ENCODE assay signal across 17 cellular contexts in genomic region chr5:169185626-169186025, GRCh38.
DNase-seq lines count a peak whose midpoint lies in the region; ATAC-seq and TF ChIP-seq lines count a peak whose summit lies in the region.
"Had no signal": no experiment of that assay in that cellular context is flagged by ENCODE, and none has a peak within 500 bp of the region (broad histone marks: within the 10 kb centered on the region; RNA-seq: fewer than 3 reads in every experiment).

No MANE protein-coding gene starts in this region.

- peaks cover 4 to 8% of the 10 kb centered on the region in 2 experiments; a peak in 3 of 4 replicates for H3K4me1 ChIP-seq in SK-N-SH (ENCODE audit: control insufficient read depth in 1 of 2, insufficient read depth in 2 of 2, low read depth in 1 of 2, low read length in 1 of 2)
- no peaks in the 10 kb centered on the region for H3K4me1 ChIP-seq in upper lobe of right lung

- TF ChIP-seq CTCF in SK-N-SH (IDR thresholded peaks at IDR 0.05) (no peak), fibroblast of the aortic adventitia (IDR thresholded peaks at IDR 0.05; ENCODE audit: insufficient read depth, low read length) (no peak), upper lobe of right lung (IDR thresholded peaks at IDR 0.05) (no peak), WERI-Rb-1 (IDR thresholded peaks at IDR 0.05; ENCODE audit: low read depth, low read length) (no peak)

- DNase-seq in SK-N-SH: no peak
- peak; percentile 54 for DNase-seq in NCI-H226
- DNase-seq in fibroblast of the aortic adventitia (ENCODE audit: low read depth): peak; percentile 52
- no peak for DNase-seq in upper lobe of right lung
- no peak for DNase-seq in WERI-Rb-1
- DNase-seq in NCI-H2227 treated with DMSO at 0.1 percent for 48 hours (lab: John Stamatoyannopoulos, UW): no peak
- no peak for DNase-seq in NCI-H2227 (lab: John Stamatoyannopoulos, UW; ENCODE audit: unreplicated experiment)
- DNase-seq: CD4-positive, alpha-beta T cell; DMS153; GOT3; KBM-7; NCI-H1105; NCI-H1694; NCI-H2081 treated with DMSO at 0.1 percent for 48 hours; NCI-H524 treated with DMSO at 0.1 percent for 48 hours had no signal

- no peak for TF ChIP-seq EP300 in SK-N-SH (IDR thresholded peaks at IDR 0.05; ENCODE audit: borderline replicate concordance in 1 of 2, low read depth in 1 of 2, low read length in 1 of 2)

- no peak for TF ChIP-seq RAD21 in SK-N-SH (IDR thresholded peaks at IDR 0.05; ENCODE audit: low read length)

- intact Hi-C loops in upper lobe of right lung (cut with DNase I): no loop called here

- H3K4me3 ChIP-seq in SK-N-SH (ENCODE audit: low read depth in 2 of 2, low read length in 1 of 2): no peak overlapping the region
- no peak overlapping the region for H3K4me3 ChIP-seq in fibroblast of the aortic adventitia (ENCODE audit: low read depth, low read length)
- H3K4me3 ChIP-seq in upper lobe of right lung: no peak overlapping the region
- no peak overlapping the region for H3K4me3 ChIP-seq in WERI-Rb-1 (ENCODE audit: low read depth, low read length)

- H3K36me3 ChIP-seq in SK-N-SH (replicated peaks in 1 of 2; ENCODE audit: control insufficient read depth in 1 of 2, insufficient read depth in 2 of 2, low read length in 1 of 2) (no peaks in the 10 kb centered on the region), upper lobe of right lung (no peaks in the 10 kb centered on the region), WERI-Rb-1 (no peaks in the 10 kb centered on the region)

- H3K4me2 ChIP-seq in SK-N-SH: no peak overlapping the region

- H2AFZ ChIP-seq in SK-N-SH (ENCODE audit: low read depth): no peak overlapping the region

- WGBS in SK-N-SH (ENCODE audit: low lambda C conversion rate): 82% methylated on average over 3 of the region's 3 CpGs

- H3K27me3 ChIP-seq in SK-N-SH (ENCODE audit: insufficient read depth) (no peaks in the 10 kb centered on the region), upper lobe of right lung (no peaks in the 10 kb centered on the region), WERI-Rb-1 (ENCODE audit: insufficient read depth, low read depth, severe bottlenecking) (peaks cover 85% of the 10 kb centered on the region)

- CTCF ChIA-PET in SK-N-SH (lab: Yijun Ruan, JAX): interaction anchor here (2.3 kb wide), 1 partner anchor 8 kb away, joined by 6 read pairs; no protein-coding TSS in a partner anchor

- POLR2A ChIA-PET in SK-N-SH (lab: Yijun Ruan, JAX): no interaction called here

- H3K27ac ChIP-seq in SK-N-SH (ENCODE audit: low read depth in 2 of 2, low read length in 1 of 2) (peak overlapping the region in 1 of 2 experiments; percentile 18; a peak in 1 of 4 replicates), upper lobe of right lung (no peak overlapping the region), WERI-Rb-1 (no peak overlapping the region)
- H3K27ac ChIP-seq: 22Rv1 had no signal

- ATAC-seq in SK-N-SH treated with all-trans-retinoic acid at 6 μM for 48 hours (peak; percentile 38), upper lobe of right lung (peak; percentile 58)

- peaks cover 12% of the 10 kb centered on the region for H3K79me2 ChIP-seq in SK-N-SH (ENCODE audit: insufficient read depth)

- no peak overlapping the region for H3K9ac ChIP-seq in SK-N-SH

- H3K9me3 ChIP-seq in SK-N-SH (no peaks in the 10 kb centered on the region), upper lobe of right lung (no peaks in the 10 kb centered on the region), WERI-Rb-1 (ENCODE audit: severe bottlenecking) (no peaks in the 10 kb centered on the region)

- no peaks in the 10 kb centered on the region for H3K9me2 ChIP-seq in SK-N-SH

- no peaks in the 10 kb centered on the region; the same call in 1 of the 2 replicates for H4K20me1 ChIP-seq in SK-N-SH (ENCODE audit: insufficient read depth)

- H3F3A ChIP-seq in SK-N-SH (replicated peaks; ENCODE audit: insufficient read depth): peaks cover 12% of the 10 kb centered on the region

TF ChIP-seq in SK-N-SH treated with all-trans-retinoic acid at 6 μM for 48 hours, 23 proteins besides CTCF, POLR2A, EP300 and RAD21 (continues in another document):
- TF ChIP-seq TCF4 (CRISPR knock-in tag; IDR thresholded peaks at IDR 0.05; ENCODE audit: borderline replicate concordance): no peak
- TF ChIP-seq ZFP30 (CRISPR knock-in tag; IDR thresholded peaks at IDR 0.05): no peak
- TF ChIP-seq TOX (CRISPR knock-in tag; IDR thresholded peaks at IDR 0.05; ENCODE audit: borderline replicate concordance): no peak
- no peak for TF ChIP-seq ISL1 (CRISPR knock-in tag; IDR thresholded peaks at IDR 0.05)
- no peak for TF ChIP-seq ARNTL (CRISPR knock-in tag; IDR thresholded peaks at IDR 0.05; ENCODE audit: borderline replicate concordance, low read depth)
- no peak for TF ChIP-seq BACH2 (CRISPR knock-in tag; IDR thresholded peaks at IDR 0.05; ENCODE audit: borderline replicate concordance)
- TF ChIP-seq OSR1 (CRISPR knock-in tag; IDR thresholded peaks at IDR 0.05): no peak
- no peak for TF ChIP-seq POU6F1 (CRISPR knock-in tag; IDR thresholded peaks at IDR 0.05; ENCODE audit: borderline replicate concordance, low read depth)
- TF ChIP-seq CSRNP3 (CRISPR knock-in tag; IDR thresholded peaks at IDR 0.05): no peak
- no peak for TF ChIP-seq ZFP3 (CRISPR knock-in tag; IDR thresholded peaks at IDR 0.05)
- no peak for TF ChIP-seq SNAI2 (CRISPR knock-in tag; IDR thresholded peaks at IDR 0.05)
- TF ChIP-seq ZNF70 (CRISPR knock-in tag; IDR thresholded peaks at IDR 0.05): no peak

TF ChIP-seq in SK-N-SH, 30 proteins besides CTCF, POLR2A, EP300 and RAD21 (continues in another document):
- no peak for TF ChIP-seq TAF1 (IDR thresholded peaks at IDR 0.05; ENCODE audit: borderline replicate concordance, low read depth, low read length)
- TF ChIP-seq TCF12 (IDR thresholded peaks at IDR 0.05): no peak
- no peak for TF ChIP-seq POLR2AphosphoS5 (IDR thresholded peaks at IDR 0.05; ENCODE audit: low read depth, low read length)
- no peak for TF ChIP-seq CHD2 (IDR thresholded peaks at IDR 0.05; ENCODE audit: low read length, partially characterized antibody)
- no peak for TF ChIP-seq ELF1 (IDR thresholded peaks at IDR 0.05)
- TF ChIP-seq MXI1 (IDR thresholded peaks at IDR 0.05; ENCODE audit: low read depth, low read length): no peak
- no peak for TF ChIP-seq ZBTB33 (IDR thresholded peaks at IDR 0.05; ENCODE audit: borderline replicate concordance, low read depth)
- TF ChIP-seq FOXJ3 (CRISPR knock-in tag; IDR thresholded peaks at IDR 0.05): no peak
- no peak for TF ChIP-seq SMC3 (IDR thresholded peaks at IDR 0.05; ENCODE audit: low read depth, low read length)
- TF ChIP-seq GABPA (IDR thresholded peaks at IDR 0.05; ENCODE audit: low read depth): no peak
- TF ChIP-seq REST (IDR thresholded peaks at IDR 0.05; ENCODE audit: low read depth, low read length): no peak
- no peak for TF ChIP-seq USF2 (IDR thresholded peaks at IDR 0.05; ENCODE audit: borderline replicate concordance, low read depth, low read length)

Comparison
In these comparisons a context has a peak if more than half of its experiments do, and no peak if none do; other contexts are left out.
1. DNase-seq: peak in NCI-H226 (single experiment) and fibroblast of the aortic adventitia (single experiment); none in SK-N-SH (single experiment), upper lobe of right lung (single experiment), WERI-Rb-1 (single experiment), NCI-H2227 treated with DMSO at 0.1 percent for 48 hours (single experiment) and NCI-H2227 (single experiment).